19 cellular contexts compared by ENCODE assay signal in the genomic region with DNA sequence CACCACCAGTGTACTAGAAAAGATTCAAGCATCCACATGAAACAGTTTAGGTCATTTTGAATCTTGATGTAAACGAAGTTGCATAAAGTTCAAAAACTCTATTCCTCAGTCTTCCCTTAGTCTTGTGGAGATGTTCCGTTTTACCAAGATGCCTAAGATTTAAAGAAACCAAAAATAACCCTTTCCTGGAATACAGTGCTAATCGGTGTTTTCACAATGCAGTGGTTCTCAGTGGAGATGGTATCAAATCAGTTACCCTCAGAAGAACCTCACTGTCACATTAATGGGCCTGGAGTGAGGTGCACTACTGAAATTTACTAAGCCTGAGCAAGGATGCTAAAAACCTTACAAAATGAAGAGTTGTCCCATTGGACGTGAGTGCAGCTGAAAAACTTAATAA. TPM values are rescaled to one million over a fixed set of nuclear protein-coding genes. Genes with fewer than 3 reads are reported as not detected.
DNase-seq lines count a peak whose midpoint lies in the region; ATAC-seq and TF ChIP-seq lines count a peak whose summit lies in the region.
"Had no signal": no experiment of that assay in that cellular context is flagged by ENCODE, and none has a peak within 500 bp of the region (broad histone marks: within the 10 kb centered on the region; RNA-seq: fewer than 3 reads in every experiment).

No MANE protein-coding gene starts in this region.

- DNase-seq in activated naive CD4-positive, alpha-beta T cell treated with anti-CD3 and anti-CD28 coated beads for 36 hours: no peak
- no peak for DNase-seq in activated naive CD4-positive, alpha-beta T cell treated with anti-CD3 and anti-CD28 coated beads, Interleukin-2, amount 10 ng/mL, durations not matched to agents 7 days and 5 days
- no peak for DNase-seq in NB4 (ENCODE audit: low read depth)
- no peak for DNase-seq in activated naive CD8-positive, alpha-beta T cell treated with anti-CD3 and anti-CD28 coated beads, Interleukin-2, amount 50 U/mL, for 24 hours
- no peak for DNase-seq in stimulated activated naive B cell treated with anti-CD40 and anti-IgM and Interleukin-4, amounts not matched to agents 10 μg/mL and 1 μg/mL and 100 μg/mL, for 72 hours
- DNase-seq in GM03348 (ENCODE audit: low spot score): no peak
- DNase-seq: activated effector memory CD4-positive, alpha-beta T cell treated with Interleukin-2 at 50 U/mL for 16 hours; C1 segment of cervical spinal cord; colonic mucosa; effector memory CD8-positive, alpha-beta T cell; foreskin keratinocyte; NCI-H1417; NCI-H82 had no signal

- H3K4me1 Mint-ChIP-seq in activated naive CD4-positive, alpha-beta T cell treated with anti-CD3 and anti-CD28 coated beads for 36 hours (ENCODE audit: low read depth): peaks cover 57% of the 10 kb centered on the region
- peaks cover 34% of the 10 kb centered on the region for H3K4me1 Mint-ChIP-seq in activated naive CD4-positive, alpha-beta T cell treated with anti-CD3 and anti-CD28 coated beads, Interleukin-2, amount 10 ng/mL, durations not matched to agents 7 days and 5 days
- H3K4me1 Mint-ChIP-seq in activated naive CD8-positive, alpha-beta T cell treated with anti-CD3 and anti-CD28 coated beads, Interleukin-2, amount 50 U/mL, for 24 hours: peaks cover 52% of the 10 kb centered on the region
- H3K4me1 Mint-ChIP-seq in stimulated activated naive B cell treated with anti-CD40 and anti-IgM and Interleukin-4, amounts not matched to agents 10 μg/mL and 1 μg/mL and 100 μg/mL, for 72 hours: peaks cover 51 to 57% of the 10 kb centered on the region in 2 donors

- H3K27ac Mint-ChIP-seq in activated naive CD4-positive, alpha-beta T cell treated with anti-CD3 and anti-CD28 coated beads for 36 hours: peak overlapping the region; percentile 44
- no peak overlapping the region for H3K27ac Mint-ChIP-seq in activated naive CD4-positive, alpha-beta T cell treated with anti-CD3 and anti-CD28 coated beads, Interleukin-2, amount 10 ng/mL, durations not matched to agents 7 days and 5 days
- peak overlapping the region; percentile 44 for H3K27ac Mint-ChIP-seq in activated naive CD8-positive, alpha-beta T cell treated with anti-CD3 and anti-CD28 coated beads, Interleukin-2, amount 50 U/mL, for 24 hours
- H3K27ac Mint-ChIP-seq in stimulated activated naive B cell treated with anti-CD40 and anti-IgM and Interleukin-4, amounts not matched to agents 10 μg/mL and 1 μg/mL and 100 μg/mL, for 72 hours: peak overlapping the region; percentile 79

- TF ChIP-seq CTCF in NB4 (IDR thresholded peaks at IDR 0.05; ENCODE audit: low read depth, low read length): no peak

- intact Hi-C loops in activated naive CD4-positive, alpha-beta T cell treated with anti-CD3 and anti-CD28 coated beads for 36 hours (cut with micrococcal nuclease): no loop called here

- H3K4me3 Mint-ChIP-seq in activated naive CD4-positive, alpha-beta T cell treated with anti-CD3 and anti-CD28 coated beads for 36 hours: no peak overlapping the region
- no peak overlapping the region for H3K4me3 Mint-ChIP-seq in activated naive CD4-positive, alpha-beta T cell treated with anti-CD3 and anti-CD28 coated beads, Interleukin-2, amount 10 ng/mL, durations not matched to agents 7 days and 5 days
- no peak overlapping the region for H3K4me3 Mint-ChIP-seq in activated naive CD8-positive, alpha-beta T cell treated with anti-CD3 and anti-CD28 coated beads, Interleukin-2, amount 50 U/mL, for 24 hours
- no peak overlapping the region for H3K4me3 Mint-ChIP-seq in stimulated activated naive B cell treated with anti-CD40 and anti-IgM and Interleukin-4, amounts not matched to agents 10 μg/mL and 1 μg/mL and 100 μg/mL, for 72 hours
- H3K4me3 Mint-ChIP-seq: effector memory CD8-positive, alpha-beta T cell; WTC11 had no signal

- H3K36me3 Mint-ChIP-seq in activated naive CD4-positive, alpha-beta T cell treated with anti-CD3 and anti-CD28 coated beads for 36 hours (ENCODE audit: low read depth): peaks cover 50% of the 10 kb centered on the region
- H3K36me3 Mint-ChIP-seq in activated naive CD4-positive, alpha-beta T cell treated with anti-CD3 and anti-CD28 coated beads, Interleukin-2, amount 10 ng/mL, durations not matched to agents 7 days and 5 days: peaks cover 62% of the 10 kb centered on the region
- peaks cover 75% of the 10 kb centered on the region for H3K36me3 Mint-ChIP-seq in activated naive CD8-positive, alpha-beta T cell treated with anti-CD3 and anti-CD28 coated beads, Interleukin-2, amount 50 U/mL, for 24 hours (ENCODE audit: low read depth)
- peaks cover 40 to 76% of the 10 kb centered on the region in 2 donors for H3K36me3 Mint-ChIP-seq in stimulated activated naive B cell treated with anti-CD40 and anti-IgM and Interleukin-4, amounts not matched to agents 10 μg/mL and 1 μg/mL and 100 μg/mL, for 72 hours

- CTCF ChIA-PET in activated naive CD4-positive, alpha-beta T cell treated with anti-CD3 and anti-CD28 coated beads for 36 hours (lab: Charles Lee): no interaction called here
- CTCF ChIA-PET in activated naive CD4-positive, alpha-beta T cell treated with anti-CD3 and anti-CD28 coated beads, Interleukin-2, amount 10 ng/mL, durations not matched to agents 7 days and 5 days (lab: Charles Lee): no interaction called here

- H3K27me3 Mint-ChIP-seq in activated naive CD4-positive, alpha-beta T cell treated with anti-CD3 and anti-CD28 coated beads for 36 hours (ENCODE audit: low read depth): no peaks in the 10 kb centered on the region
- no peaks in the 10 kb centered on the region for H3K27me3 Mint-ChIP-seq in activated naive CD4-positive, alpha-beta T cell treated with anti-CD3 and anti-CD28 coated beads, Interleukin-2, amount 10 ng/mL, durations not matched to agents 7 days and 5 days
- no peaks in the 10 kb centered on the region for H3K27me3 Mint-ChIP-seq in activated naive CD8-positive, alpha-beta T cell treated with anti-CD3 and anti-CD28 coated beads, Interleukin-2, amount 50 U/mL, for 24 hours
- H3K27me3 Mint-ChIP-seq in stimulated activated naive B cell treated with anti-CD40 and anti-IgM and Interleukin-4, amounts not matched to agents 10 μg/mL and 1 μg/mL and 100 μg/mL, for 72 hours: no peaks in the 10 kb centered on the region
- H3K27me3 Mint-ChIP-seq: effector memory CD8-positive, alpha-beta T cell had no signal

- no peak for ATAC-seq in activated naive CD8-positive, alpha-beta T cell treated with anti-CD3 and anti-CD28 coated beads, Interleukin-2, amount 50 U/mL, for 24 hours
- ATAC-seq in stimulated activated naive B cell treated with anti-CD40 and anti-IgM and Interleukin-4, amounts not matched to agents 10 μg/mL and 1 μg/mL and 100 μg/mL, for 72 hours (replicated peaks): no peak
- no peak for ATAC-seq in HG03175 (IDR thresholded peaks at IDR 0.05; ENCODE audit: unreplicated experiment)
- ATAC-seq: effector memory CD8-positive, alpha-beta T cell; esophagus mucosa; foreskin keratinocyte; HCT116; Right ventricle myocardium inferior; WTC11 had no signal

- no peak for TF ChIP-seq POLR2A in NB4 (IDR thresholded peaks at IDR 0.05; ENCODE audit: extremely low read depth, insufficient read length)

- H3K9me3 Mint-ChIP-seq in activated naive CD4-positive, alpha-beta T cell treated with anti-CD3 and anti-CD28 coated beads for 36 hours: no peaks in the 10 kb centered on the region
- no peaks in the 10 kb centered on the region for H3K9me3 Mint-ChIP-seq in activated naive CD4-positive, alpha-beta T cell treated with anti-CD3 and anti-CD28 coated beads, Interleukin-2, amount 10 ng/mL, durations not matched to agents 7 days and 5 days
- no peaks in the 10 kb centered on the region for H3K9me3 Mint-ChIP-seq in activated naive CD8-positive, alpha-beta T cell treated with anti-CD3 and anti-CD28 coated beads, Interleukin-2, amount 50 U/mL, for 24 hours
- no peaks in the 10 kb centered on the region for H3K9me3 Mint-ChIP-seq in stimulated activated naive B cell treated with anti-CD40 and anti-IgM and Interleukin-4, amounts not matched to agents 10 μg/mL and 1 μg/mL and 100 μg/mL, for 72 hours
- H3K9me3 Mint-ChIP-seq: effector memory CD8-positive, alpha-beta T cell; WTC11 had no signal

- peak overlapping the region; percentile 33 for H3K4me3 ChIP-seq in NB4 (ENCODE audit: low read depth, low read length)
- H3K4me3 ChIP-seq: colonic mucosa, prostate gland had no signal

RNA-seq across cellular contexts. Expression of a gene that starts 9.1 kb away (rescaled TPM):
- total RNA-seq in activated naive CD4-positive, alpha-beta T cell treated with anti-CD3 and anti-CD28 coated beads for 36 hours: 10 to 100 TPM; 19.7 to 24.4 TPM

RNA-seq across cellular contexts. Expression of a gene that starts 9.3 kb away (rescaled TPM):
- total RNA-seq in activated naive CD4-positive, alpha-beta T cell treated with anti-CD3 and anti-CD28 coated beads for 36 hours: 100 to 1,000 TPM; 423 to 438 TPM
